ENCODE assay signal across 17 cellular contexts in the genomic region with DNA sequence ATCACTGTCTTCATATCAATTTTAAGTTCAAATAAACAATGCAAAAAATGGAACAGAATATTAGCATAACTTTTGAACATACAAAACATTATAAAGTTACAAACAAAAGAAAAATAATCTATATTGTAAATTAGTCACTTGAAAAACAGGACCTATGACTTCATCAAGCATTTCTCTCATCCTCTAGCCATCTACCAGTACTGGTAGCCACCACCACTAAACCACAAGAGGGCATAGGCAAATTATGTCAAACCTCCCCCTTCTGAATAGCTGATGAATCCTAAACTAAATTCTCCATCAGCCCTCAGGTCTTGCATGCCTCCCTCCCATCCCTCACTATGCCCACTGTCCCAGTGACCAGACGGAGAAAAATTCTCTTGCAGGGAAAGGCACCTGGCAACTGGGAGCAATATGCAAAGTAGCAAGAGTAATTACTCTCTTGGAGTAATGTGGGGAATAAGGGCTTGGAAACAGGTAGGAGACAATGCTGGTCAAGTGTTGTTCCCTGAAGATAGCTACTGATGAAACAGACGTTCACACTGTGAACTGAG. TPM values are rescaled to one million over a fixed set of nuclear protein-coding genes. Genes with fewer than 3 reads are reported as not detected.
DNase-seq lines count a peak whose midpoint lies in the region; ATAC-seq and TF ChIP-seq lines count a peak whose summit lies in the region.
"Had no signal": no experiment of that assay in that cellular context is flagged by ENCODE, and none has a peak within 500 bp of the region (broad histone marks: within the 10 kb centered on the region; RNA-seq: fewer than 3 reads in every experiment).

No MANE protein-coding gene starts in this region.

- H3K27me3 ChIP-seq in H9 (ENCODE audit: insufficient read depth, low read length) = no peaks in the 10 kb centered on the region
- no peaks in the 10 kb centered on the region for H3K27me3 ChIP-seq in RWPE2 (ENCODE audit: insufficient read depth, poor library complexity, severe bottlenecking)
- no peaks in the 10 kb centered on the region for H3K27me3 ChIP-seq in thyroid gland
- H3K27me3 ChIP-seq: heart left ventricle had no signal

- no CpG with 5 or more reads among the region's 2 CpGs for WGBS in H9 (ENCODE audit: extremely low coverage, insufficient read length, low lambda C conversion rate)
- WGBS in thyroid gland, 2 donors = 93 to 96% methylated on average over 2 of the region's 2 CpGs

- H2BK15ac ChIP-seq in H9 (ENCODE audit: low read depth, low read length) = no peak overlapping the region

- H3K9me3 Mint-ChIP-seq in H9 = no peaks in the 10 kb centered on the region
- H3K9me3 Mint-ChIP-seq: CD14-positive monocyte; naive thymus-derived CD4-positive, alpha-beta T cell had no signal

- DNase-seq in AG10803 (ENCODE audit: low read depth) = peak; percentile 12
- no peak for DNase-seq in H9
- no peak for DNase-seq in RWPE2 (ENCODE audit: low spot score)
- no peak for DNase-seq in fibroblast of villous mesenchyme (ENCODE audit: low read depth)
- DNase-seq in thyroid gland = no peak
- no peak for DNase-seq in SK-N-DZ (ENCODE audit: low spot score)
- DNase-seq in NCI-H1694 treated with DMSO at 0.1 percent for 48 hours (lab: John Stamatoyannopoulos, UW) = no peak
- DNase-seq: activated CD4-positive, alpha-beta T cell treated with anti-CD3 and anti-CD28 coated beads, Interleukin-2, amount 50 U/mL, for 4 hours; aorta; effector CD4-positive, alpha-beta T cell; GF-D8; heart left ventricle; naive thymus-derived CD4-positive, alpha-beta T cell; NCI-H2107 had no signal

- no peaks in the 10 kb centered on the region for H3K79me1 ChIP-seq in H9 (ENCODE audit: insufficient read depth, low read depth, low read length, poor library complexity, severe bottlenecking)

- TF ChIP-seq POLR2A in thyroid gland (IDR thresholded peaks at IDR 0.05) = no peak

- H3K27ac Mint-ChIP-seq in H9 = no peak overlapping the region; a peak in 1 of 7 replicates
- H3K27ac Mint-ChIP-seq: naive thymus-derived CD4-positive, alpha-beta T cell had no signal

- H3K18ac ChIP-seq in H9 (ENCODE audit: insufficient read length, low read depth, low read length) = no peak overlapping the region

- H3K36me3 ChIP-seq in RWPE2 (ENCODE audit: low read depth) (peaks cover 70% of the 10 kb centered on the region), thyroid gland (peaks cover 11 to 20% of the 10 kb centered on the region in 2 donors)

- intact Hi-C loops in thyroid gland (cut with DNase I) = no loop called here

- no peak overlapping the region for H4K8ac ChIP-seq in H9 (replicated peaks; ENCODE audit: insufficient read length, low read depth, low read length)

- H2AK5ac ChIP-seq in H9 (ENCODE audit: insufficient read length, low read length) = no peak overlapping the region

- no peak overlapping the region for H4K5ac ChIP-seq in H9 (ENCODE audit: insufficient read length, low read depth, low read length)

- H2BK120ac ChIP-seq in H9 (ENCODE audit: low read depth, low read length, poor library complexity, severe bottlenecking) = no peak overlapping the region

- H3K79me2 ChIP-seq in H9 (ENCODE audit: insufficient read depth, low read length) = no peaks in the 10 kb centered on the region

- ATAC-seq in RWPE2 (ENCODE audit: low read depth) = no peak
- ATAC-seq in GM18867 (IDR thresholded peaks at IDR 0.05; ENCODE audit: unreplicated experiment) = no peak
- ATAC-seq: heart left ventricle; naive thymus-derived CD4-positive, alpha-beta T cell; sciatic nerve had no signal

- no peak overlapping the region for H2BK5ac ChIP-seq in H9 (ENCODE audit: insufficient read length, low read length)

- H2BK12ac ChIP-seq in H9 (ENCODE audit: insufficient read length, low read depth, low read length) = no peak overlapping the region

- H3T11ph ChIP-seq in H9 (ENCODE audit: low read length) = no peak overlapping the region

- H3K27me3 Mint-ChIP-seq in H9 (ENCODE audit: low read depth) = no peaks in the 10 kb centered on the region
- H3K27me3 Mint-ChIP-seq: naive thymus-derived CD4-positive, alpha-beta T cell had no signal

- no peak overlapping the region for H3K4me3 Mint-ChIP-seq in H9
- H3K4me3 Mint-ChIP-seq: CD14-positive monocyte; naive thymus-derived CD4-positive, alpha-beta T cell had no signal

- TF ChIP-seq CTCF in AG10803 (conservative IDR thresholded peaks at IDR 0.05; ENCODE audit: low read length) = peak; percentile 27
- TF ChIP-seq CTCF in H9 (conservative IDR thresholded peaks at IDR 0.05) = peak; percentile 31; the same call in 2 of the 3 replicates
- peak; percentile 22 for TF ChIP-seq CTCF in RWPE2 (IDR thresholded peaks at IDR 0.05; ENCODE audit: poor library complexity, severe bottlenecking)
- peak; percentile 16 for TF ChIP-seq CTCF in fibroblast of villous mesenchyme (IDR thresholded peaks at IDR 0.05; ENCODE audit: insufficient read depth, low read depth, low read length)
- no peak for TF ChIP-seq CTCF in thyroid gland (IDR thresholded peaks at IDR 0.05)

- H3K4me1 ChIP-seq in H9 (ENCODE audit: insufficient read depth, low read length) = no peaks in the 10 kb centered on the region
- H3K4me1 ChIP-seq in RWPE2 (ENCODE audit: insufficient read depth, poor library complexity, severe bottlenecking) = no peaks in the 10 kb centered on the region
- no peaks in the 10 kb centered on the region for H3K4me1 ChIP-seq in thyroid gland
- H3K4me1 ChIP-seq: heart left ventricle had no signal

- no peak overlapping the region for H4K91ac ChIP-seq in H9 (ENCODE audit: insufficient read length, low read depth, low read length)

- no peak overlapping the region for H3K23ac ChIP-seq in H9 (ENCODE audit: insufficient read length, low read depth, low read length)

- H3K4me1 Mint-ChIP-seq in H9 = no peaks in the 10 kb centered on the region
- H3K4me1 Mint-ChIP-seq: CD14-positive monocyte; naive thymus-derived CD4-positive, alpha-beta T cell had no signal

- H3K4ac ChIP-seq in H9 (ENCODE audit: low read depth, low read length) = no peak overlapping the region

- H3K9me3 ChIP-seq in H9 (ENCODE audit: control insufficient read depth, low read depth, low read length) (no peaks in the 10 kb centered on the region), RWPE2 (ENCODE audit: severe bottlenecking) (peaks cover 2% of the 10 kb centered on the region), thyroid gland (no peaks in the 10 kb centered on the region)
- H3K9me3 ChIP-seq: heart left ventricle had no signal

- H3K23me2 ChIP-seq in H9 (ENCODE audit: insufficient read length, low read depth, low read length, poor library complexity, severe bottlenecking) = no peaks in the 10 kb centered on the region

- no peaks in the 10 kb centered on the region for H4K20me1 ChIP-seq in H9 (ENCODE audit: control insufficient read depth, insufficient read depth, insufficient read length)

- H3K27ac ChIP-seq in H9 (ENCODE audit: insufficient read length, low read depth, low read length) (no peak overlapping the region), RWPE2 (ENCODE audit: poor library complexity, severe bottlenecking) (no peak overlapping the region), thyroid gland (no peak overlapping the region)
- H3K27ac ChIP-seq: heart left ventricle had no signal

- H3K4me2 ChIP-seq in H9 (ENCODE audit: insufficient read depth, insufficient read length, low read length) = no peak overlapping the region

- H3K4me3 ChIP-seq in AG10803 (ENCODE audit: low read length) (no peak overlapping the region), RWPE2 (ENCODE audit: severe bottlenecking) (no peak overlapping the region), fibroblast of villous mesenchyme (ENCODE audit: low read depth, low read length) (no peak overlapping the region), thyroid gland (replicated peaks in 1 of 3) (no peak overlapping the region)
- H3K4me3 ChIP-seq: heart left ventricle had no signal

- no peak overlapping the region for H2AFZ ChIP-seq in H9 (ENCODE audit: low read length)

- no peak overlapping the region for H3K56ac ChIP-seq in H9 (ENCODE audit: insufficient read length, low read depth, low read length)

- peaks cover 20 to 56% (median 52%) of the 10 kb centered on the region in 3 experiments; a peak in 6 of 7 replicates for H3K36me3 Mint-ChIP-seq in H9 (ENCODE audit: insufficient read depth in 1 of 3, low read depth in 3 of 3)

- no peak overlapping the region for H2BK20ac ChIP-seq in H9 (ENCODE audit: low read depth, low read length, poor library complexity, severe bottlenecking)

- H3K14ac ChIP-seq in H9 (ENCODE audit: insufficient read depth, low read length) = no peak overlapping the region

- H3K9ac ChIP-seq in H9 (ENCODE audit: extremely low read depth, insufficient read length, low read length) = no peak overlapping the region

RNA-seq across cellular contexts. Expression of gene SSX2IP, which starts 37.1 kb away (rescaled TPM):
- total RNA-seq in H9 (2021) (19.0 and 19.6 TPM in 2 replicates), fibroblast of villous mesenchyme (13.4 and 13.5 TPM in 2 replicates), thyroid gland (10 to 100 TPM in 1 of 4 donors, 1 to 10 TPM in 3; 9.0 to 11.4 (median 9.5) TPM)
- 9.8 and 12.1 TPM in 2 replicates for polyA plus RNA-seq in SK-N-DZ (2014; cell fraction: cytosol; rRNA removed)
- 10.5 and 13.0 TPM in 2 replicates for polyA plus RNA-seq in SK-N-DZ (2014; cell fraction: nucleus; rRNA removed)

Comparison
In these comparisons a context has a peak if more than half of its experiments do, and no peak if none do; other contexts are left out.
1. CTCF ChIP-seq: peak in AG10803 (single experiment), H9 (single experiment), RWPE2 (single experiment) and fibroblast of villous mesenchyme (single experiment); none in thyroid gland (0 of 6).